ENCODE assay signal across 7 cellular contexts in the genomic region with DNA sequence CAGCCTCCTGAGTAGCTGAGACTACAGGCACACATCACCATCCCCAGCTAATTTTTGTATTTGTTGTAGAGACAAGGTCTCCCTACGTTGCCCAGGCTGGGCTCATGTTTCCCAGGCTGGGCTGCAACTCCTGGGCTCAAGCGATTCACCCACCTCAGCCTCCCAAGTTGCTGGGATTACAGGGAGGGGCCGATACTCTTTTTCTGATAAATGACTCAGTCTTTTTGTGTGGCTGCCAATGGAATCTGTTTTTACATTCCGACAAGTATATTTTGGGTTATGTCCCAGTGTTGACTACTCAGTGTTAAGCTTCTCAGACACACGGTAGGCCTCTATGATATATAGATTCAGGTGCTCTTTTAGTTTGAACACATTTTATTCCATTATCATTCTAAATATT. TPM values are rescaled to one million over a fixed set of nuclear protein-coding genes. Genes with fewer than 3 reads are reported as not detected.
DNase-seq lines count a peak whose midpoint lies in the region; ATAC-seq and TF ChIP-seq lines count a peak whose summit lies in the region.

No MANE protein-coding gene starts in this region.

- no peak overlapping the region for H3K4me3 ChIP-seq in HCT116 (replicated peaks in 1 of 2; ENCODE audit: low read depth in 1 of 2, low read length in 2 of 2)
- H3K4me3 ChIP-seq in stomach: no peak overlapping the region

- H3K79me2 ChIP-seq in HCT116 (ENCODE audit: insufficient read depth, low read length): no peaks in the 10 kb centered on the region

- peaks cover 18% of the 10 kb centered on the region for H3K4me1 Mint-ChIP-seq in activated B cell treated with CpG ODN at 0.5 μM for 24 hours

- H3K9me3 Mint-ChIP-seq in activated B cell treated with CpG ODN at 0.5 μM for 24 hours: no peaks in the 10 kb centered on the region

- H3K4me1 ChIP-seq in HCT116 (ENCODE audit: control insufficient read depth in 1 of 2, insufficient read depth in 2 of 2, low read length in 2 of 2) (peaks cover 5 to 9% of the 10 kb centered on the region in 2 experiments; a peak in 3 of 4 replicates), stomach (peaks cover 4 to 37% (median 22%) of the 10 kb centered on the region in 4 donors)

- RAD21 ChIA-PET in HCT116 (lab: Charles Lee; ENCODE audit: low non-redundant PET in 1 of 2, low total read pairs in 2 of 2, uncharacterized antibody in 2 of 2, unreplicated experiment in 2 of 2): no interaction called here

- POLR2A ChIA-PET in HCT116 (lab: Charles Lee): no interaction called here
- POLR2A ChIA-PET in activated B cell treated with CpG ODN at 0.5 μM for 24 hours (lab: Charles Lee): no interaction called here

- no peaks in the 10 kb centered on the region for H3K9me2 ChIP-seq in HCT116 (ENCODE audit: insufficient read depth)

- H3K4me3 Mint-ChIP-seq in activated B cell treated with CpG ODN at 0.5 μM for 24 hours: no peak overlapping the region

- H3K27ac Mint-ChIP-seq in activated B cell treated with CpG ODN at 0.5 μM for 24 hours: peak overlapping the region; percentile 15

- 0 out of 2 replicates have a peak, but pooled peaks cover 13% of the 10 kb centered on the region for H3K27me3 ChIP-seq in HCT116 (ENCODE audit: insufficient read depth, low read length)
- H3K27me3 ChIP-seq in stomach: peaks cover 0 to 14% (median 0%) of the 10 kb centered on the region in 3 donors

- H3K9ac ChIP-seq in HCT116 (ENCODE audit: low read length): no peak overlapping the region

- no peaks in the 10 kb centered on the region for H4K20me1 ChIP-seq in HCT116 (ENCODE audit: insufficient read depth)

- no peak for TF ChIP-seq RAD21 in HCT116 (IDR thresholded peaks at IDR 0.05; ENCODE audit: low read depth)

- BruUV-seq in HCT116 (replicated peaks; lab: Mats Ljungman, UMichigan): no TSS peak

- CTCF ChIA-PET in HCT116 (lab: Charles Lee) (interaction anchor here (2.5 to 4.1 kb wide), 2 partner anchors 217 to 219 kb away, joined by 5 to 37 read pairs; no protein-coding TSS in a partner anchor), activated B cell treated with CpG ODN at 0.5 μM for 24 hours (lab: Charles Lee) (interaction anchor here (5.4 to 7.5 kb wide), 3 partner anchors 173 to 225 kb away, joined by 49 to 125 read pairs (median 83); partner anchors contain the start of gene SLFN12L)

- TF ChIP-seq CTCF in HCT116 (IDR thresholded peaks at IDR 0.05 in 2 of 3, conservative IDR thresholded peaks at IDR 0.05 in 1 of 3; ENCODE audit: borderline replicate concordance in 1 of 3, insufficient read depth in 1 of 3, low read depth in 2 of 3, low read length in 2 of 3): no peak
- no peak for TF ChIP-seq CTCF in activated B cell treated with CpG ODN at 0.5 μM for 24 hours (IDR thresholded peaks at IDR 0.05)
- TF ChIP-seq CTCF in stomach (IDR thresholded peaks at IDR 0.05): no peak

- H3K36me3 Mint-ChIP-seq in activated B cell treated with CpG ODN at 0.5 μM for 24 hours (ENCODE audit: low read depth): no peaks in the 10 kb centered on the region

- DNase-seq in HCT116 (ENCODE audit: low read depth, low spot score): no peak
- DNase-seq in activated B cell treated with CpG ODN at 0.5 μM for 24 hours: no peak
- DNase-seq in left cardiac atrium: peak; percentile 44
- DNase-seq in stomach: no peak
- DNase-seq in DMS 273 treated with DMSO at 0.1 percent for 48 hours (lab: John Stamatoyannopoulos, UW): no peak
- no peak for DNase-seq in NCI-H748 (lab: John Stamatoyannopoulos, UW; ENCODE audit: unreplicated experiment)

- H3K4me2 ChIP-seq in HCT116 (ENCODE audit: low read length): peak overlapping the region; percentile 19; the same call in 1 of the 2 replicates

- intact Hi-C loops in HCT116 (cut with micrococcal nuclease): loop anchor here (10.0 kb wide), 1 partner anchor 140 kb away; no protein-coding TSS in a partner anchor
- intact Hi-C loops in activated B cell treated with CpG ODN at 0.5 μM for 24 hours (cut with micrococcal nuclease): no loop called here
- intact Hi-C loops in left cardiac atrium (cut with DNase I): no loop called here
- intact Hi-C loops in stomach (cut with DNase I; ENCODE audit: low total_unique reads): no loop called here

- no peak overlapping the region for H2AFZ ChIP-seq in HCT116 (ENCODE audit: low read depth, low read length, poor library complexity, severe bottlenecking)

- H3K9me3 ChIP-seq in HCT116 (ENCODE audit: control insufficient read depth in 1 of 2, insufficient read depth in 1 of 2, low read depth in 1 of 2, low read length in 2 of 2): no peaks in the 10 kb centered on the region
- H3K9me3 ChIP-seq in stomach: no peaks in the 10 kb centered on the region

- H3K36me3 ChIP-seq in HCT116 (ENCODE audit: control insufficient read depth in 1 of 2, insufficient read depth in 2 of 2, low read length in 2 of 2): no peaks in the 10 kb centered on the region
- no peaks in the 10 kb centered on the region for H3K36me3 ChIP-seq in stomach

- no peak for TF ChIP-seq EP300 in stomach (IDR thresholded peaks at IDR 0.05)

- H3K27me3 Mint-ChIP-seq in activated B cell treated with CpG ODN at 0.5 μM for 24 hours: no peaks in the 10 kb centered on the region

- H3K27ac ChIP-seq in HCT116 (ENCODE audit: low read depth, low read length) (no peak overlapping the region), stomach (peak overlapping the region in 3 of 5 donors; percentile 38 to 53 (median 46))

- 12 to 30% (median 14%) methylated on average over 5 of the region's 5 CpGs for WGBS in stomach, 5 donors

- TF ChIP-seq POLR2A in HCT116 (IDR thresholded peaks at IDR 0.05; ENCODE audit: borderline replicate concordance, extremely low read depth, insufficient read depth, insufficient read length) (no peak), stomach (IDR thresholded peaks at IDR 0.05) (no peak)

- ATAC-seq in HCT116: peak; percentile 46
- ATAC-seq in activated B cell treated with CpG ODN at 0.5 μM for 24 hours (ENCODE audit: low read depth): no peak
- ATAC-seq in left cardiac atrium: peak in 1 of 2 donors; percentile 66
- no peak for ATAC-seq in HG03460 (IDR thresholded peaks at IDR 0.05; ENCODE audit: unreplicated experiment)

TF ChIP-seq in HCT116, 20 proteins besides CTCF, POLR2A, EP300 and RAD21 (continues in another document):
- TF ChIP-seq MAX (IDR thresholded peaks at IDR 0.05) (no peak), REST (IDR thresholded peaks at IDR 0.05; ENCODE audit: low read depth) (no peak), EZH2 (IDR thresholded peaks at IDR 0.05) (no peak), CEBPB (IDR thresholded peaks at IDR 0.05; ENCODE audit: low read depth) (no peak), SP1 (IDR thresholded peaks at IDR 0.05; ENCODE audit: low read depth) (no peak), TCF7L2 (IDR thresholded peaks at IDR 0.05; ENCODE audit: borderline replicate concordance, extremely low read depth, insufficient read depth, insufficient read length) (no peak), EGR1 (IDR thresholded peaks at IDR 0.05; ENCODE audit: low read depth) (no peak), EZH2phosphoT487 (IDR thresholded peaks at IDR 0.05; ENCODE audit: borderline replicate concordance) (no peak), ELF1 (IDR thresholded peaks at IDR 0.05; ENCODE audit: borderline replicate concordance, low read depth) (no peak), CBX3 (IDR thresholded peaks at IDR 0.05; ENCODE audit: low read depth) (no peak), ZBTB33 (IDR thresholded peaks at IDR 0.05; ENCODE audit: extremely low read depth, insufficient replicate concordance, low read length) (no peak)

RNA-seq across cellular contexts. Expression of gene SLFN11, which starts 58.1 kb away (rescaled TPM):
- total RNA-seq in HCT116 (2021; ENCODE audit: unreplicated experiment): not detected
- not detected in 2 replicates for polyA plus RNA-seq in HCT116 (2012)
- 19.2 and 22.4 TPM in 2 replicates for total RNA-seq in activated B cell treated with CpG ODN at 0.5 μM for 24 hours
- total RNA-seq in left cardiac atrium: 10 to 100 TPM; 26.6 to 27.4 TPM
- 10 to 100 TPM in 2 of 5 donors, 1 to 10 TPM in 2, under 1 TPM in 1; 0.89 to 38.5 (median 7.2) TPM for total RNA-seq in stomach
- polyA plus RNA-seq in stomach: 1 to 10 TPM; 2.4 to 7.8 (median 4.9) TPM
